In genomic region chr2:102055346-102055975, GRCh38 we compare ENCODE assay signal across 15 cellular contexts.
DNase-seq lines count a peak whose midpoint lies in the region; ATAC-seq and TF ChIP-seq lines count a peak whose summit lies in the region.
"Had no signal": no experiment of that assay in that cellular context is flagged by ENCODE, and none has a peak within 500 bp of the region (broad histone marks: within the 10 kb centered on the region; RNA-seq: fewer than 3 reads in every experiment).

No MANE protein-coding gene starts in this region.

- no peak overlapping the region for H3K4me3 Mint-ChIP-seq in naive thymus-derived CD4-positive, alpha-beta T cell
- H3K4me3 Mint-ChIP-seq: activated CD4-positive, alpha-beta T cell treated with anti-CD3 and anti-CD28 coated beads, Interleukin-2, amount 10 ng/mL, durations not matched to agents 24 days and 14 days; natural killer cell treated with Interleukin-12 subunit alpha and Interleukin-12 subunit beta and Interleukin-15 and Interleukin-18, amount 100 ng/mL, for 72 hours; stimulated activated naive CD8-positive, alpha-beta T cell treated with anti-CD3 and anti-CD28 coated beads, Interleukin-15, amount 100 ng/mL, for 72 hours had no signal

- no peaks in the 10 kb centered on the region for H3K36me3 Mint-ChIP-seq in naive thymus-derived CD4-positive, alpha-beta T cell
- H3K36me3 Mint-ChIP-seq: natural killer cell treated with Interleukin-12 subunit alpha and Interleukin-12 subunit beta and Interleukin-15 and Interleukin-18, amount 100 ng/mL, for 72 hours had no signal

- H3K27ac ChIP-seq in duodenal mucosa (ENCODE audit: low read depth, low read length): peak overlapping the region; percentile 15
- H3K27ac ChIP-seq in left lung: peak overlapping the region; percentile 43 to 67
- no peak overlapping the region for H3K27ac ChIP-seq in naive thymus-derived CD4-positive, alpha-beta T cell (ENCODE audit: low read depth, low read length)

- ATAC-seq in left lung (peak; percentile 41), HG03520 (IDR thresholded peaks at IDR 0.05; ENCODE audit: unreplicated experiment) (no peak)
- no peak for ATAC-seq in naive thymus-derived CD4-positive, alpha-beta T cell
- ATAC-seq: natural killer cell treated with Interleukin-12 subunit alpha and Interleukin-12 subunit beta and Interleukin-15 and Interleukin-18, amount 100 ng/mL, for 72 hours; stimulated activated naive CD8-positive, alpha-beta T cell treated with anti-CD3 and anti-CD28 coated beads, Interleukin-15, amount 100 ng/mL, for 72 hours had no signal

- no peak overlapping the region for H3K27ac Mint-ChIP-seq in naive thymus-derived CD4-positive, alpha-beta T cell
- H3K27ac Mint-ChIP-seq: activated CD4-positive, alpha-beta T cell treated with anti-CD3 and anti-CD28 coated beads, Interleukin-2, amount 10 ng/mL, durations not matched to agents 24 days and 14 days; natural killer cell treated with Interleukin-12 subunit alpha and Interleukin-12 subunit beta and Interleukin-15 and Interleukin-18, amount 100 ng/mL, for 72 hours; stimulated activated naive CD8-positive, alpha-beta T cell treated with anti-CD3 and anti-CD28 coated beads, Interleukin-15, amount 100 ng/mL, for 72 hours had no signal

- H3K36me3 ChIP-seq in duodenal mucosa (ENCODE audit: control insufficient read depth in 1 of 2, insufficient read depth in 2 of 2, low read length in 2 of 2) (no peaks in the 10 kb centered on the region), left lung (peaks cover 0 to 32% of the 10 kb centered on the region in 2 donors)
- no peaks in the 10 kb centered on the region for H3K36me3 ChIP-seq in naive thymus-derived CD4-positive, alpha-beta T cell (ENCODE audit: control insufficient read depth in 2 of 3, insufficient read depth in 3 of 3, low read length in 3 of 3)
- H3K36me3 ChIP-seq: MG63 had no signal

- H3K9me3 ChIP-seq in duodenal mucosa (ENCODE audit: control insufficient read depth in 1 of 2, low read length in 2 of 2) (no peaks in the 10 kb centered on the region), left lung (no peaks in the 10 kb centered on the region)
- H3K9me3 ChIP-seq in naive thymus-derived CD4-positive, alpha-beta T cell (ENCODE audit: control insufficient read depth in 2 of 3, low read length in 3 of 3): no peaks in the 10 kb centered on the region
- H3K9me3 ChIP-seq: MG63 had no signal

- peaks cover 3 to 9% (median 3%) of the 10 kb centered on the region in 7 donors for H3K4me1 Mint-ChIP-seq in naive thymus-derived CD4-positive, alpha-beta T cell
- H3K4me1 Mint-ChIP-seq: activated CD4-positive, alpha-beta T cell treated with anti-CD3 and anti-CD28 coated beads, Interleukin-2, amount 10 ng/mL, durations not matched to agents 24 days and 14 days had no signal

- no peak for TF ChIP-seq POLR2A in erythroblast (IDR thresholded peaks at IDR 0.05; ENCODE audit: low read length)

- H3K4me1 ChIP-seq in duodenal mucosa (ENCODE audit: control insufficient read depth in 1 of 2, insufficient read depth in 2 of 2, low read length in 2 of 2) (peaks cover 4 to 7% of the 10 kb centered on the region in 2 donors), left lung (peaks cover 34 to 46% of the 10 kb centered on the region in 2 donors)
- no peaks in the 10 kb centered on the region for H3K4me1 ChIP-seq in naive thymus-derived CD4-positive, alpha-beta T cell (ENCODE audit: control insufficient read depth in 2 of 2, insufficient read depth in 2 of 2, low read length in 2 of 2)

- DNase-seq in H4 (ENCODE audit: low spot score): peak; percentile 59
- DNase-seq in left lung: no peak
- peak; percentile 71 for DNase-seq in stromal cell of bone marrow (ENCODE audit: low read depth)
- no peak for DNase-seq in naive thymus-derived CD4-positive, alpha-beta T cell
- DNase-seq in stimulated activated naive CD4-positive, alpha-beta T cell treated with Interleukin-2 at 50 U/mL for 16 hours (lab: John Stamatoyannopoulos, UW): no peak
- DNase-seq in erythroblast (lab: John Stamatoyannopoulos, UW): no peak
- DNase-seq: activated CD4-positive, alpha-beta T cell treated with anti-CD3 and anti-CD28 coated beads, Interleukin-2, amount 10 ng/mL, durations not matched to agents 24 days and 14 days; amniotic stem cell; DMS153; MG63; NCI-H774; stimulated activated naive CD8-positive, alpha-beta T cell treated with anti-CD3 and anti-CD28 coated beads, Interleukin-15, amount 100 ng/mL, for 72 hours had no signal

- no peaks in the 10 kb centered on the region for H3K9me3 Mint-ChIP-seq in naive thymus-derived CD4-positive, alpha-beta T cell
- H3K9me3 Mint-ChIP-seq: activated CD4-positive, alpha-beta T cell treated with anti-CD3 and anti-CD28 coated beads, Interleukin-2, amount 10 ng/mL, durations not matched to agents 24 days and 14 days; natural killer cell treated with Interleukin-12 subunit alpha and Interleukin-12 subunit beta and Interleukin-15 and Interleukin-18, amount 100 ng/mL, for 72 hours had no signal

- POLR2A ChIA-PET in naive thymus-derived CD4-positive, alpha-beta T cell (lab: Charles Lee): no interaction called here

- no peak overlapping the region for H3K9ac ChIP-seq in duodenal mucosa (ENCODE audit: low read depth in 1 of 2, low read length in 2 of 2)

- no peak for TF ChIP-seq CTCF in left lung (IDR thresholded peaks at IDR 0.05)

- CTCF ChIA-PET in naive thymus-derived CD4-positive, alpha-beta T cell (lab: Charles Lee): interaction anchor here (0.6 to 0.7 kb wide), 2 partner anchors 9 to 64 kb away, joined by 3 read pairs; partner anchors contain the start of gene IL1R2

- H3K27me3 ChIP-seq in duodenal mucosa (ENCODE audit: control insufficient read depth in 1 of 2, insufficient read depth in 2 of 2, low read length in 2 of 2) (no peaks in the 10 kb centered on the region), left lung (no peaks in the 10 kb centered on the region)
- H3K27me3 ChIP-seq in naive thymus-derived CD4-positive, alpha-beta T cell (ENCODE audit: control insufficient read depth in 2 of 2, insufficient read depth in 2 of 2, low read length in 2 of 2): no peaks in the 10 kb centered on the region
- H3K27me3 ChIP-seq: MG63 had no signal

- intact Hi-C loops in left lung (cut with DNase I): no loop called here
- intact Hi-C loops in naive thymus-derived CD4-positive, alpha-beta T cell (cut with micrococcal nuclease): no loop called here

- H3K4me3 ChIP-seq in duodenal mucosa (ENCODE audit: low read depth in 1 of 2, low read length in 2 of 2) (no peak overlapping the region), left lung (no peak overlapping the region)
- no peak overlapping the region for H3K4me3 ChIP-seq in naive thymus-derived CD4-positive, alpha-beta T cell (ENCODE audit: low read length)
- H3K4me3 ChIP-seq: MG63 had no signal

- H3K27me3 Mint-ChIP-seq in naive thymus-derived CD4-positive, alpha-beta T cell: peaks cover 0 to 3% (median 0%) of the 10 kb centered on the region in 5 donors
- H3K27me3 Mint-ChIP-seq: stimulated activated naive CD8-positive, alpha-beta T cell treated with anti-CD3 and anti-CD28 coated beads, Interleukin-15, amount 100 ng/mL, for 72 hours had no signal

Comparison
In these comparisons a context has a peak if more than half of its experiments do, and no peak if none do; other contexts are left out.
1. DNase-seq: peak in H4 (single experiment) and stromal cell of bone marrow (single experiment); none in left lung (0 of 2), naive thymus-derived CD4-positive, alpha-beta T cell (0 of 9), stimulated activated naive CD4-positive, alpha-beta T cell treated with Interleukin-2 at 50 U/mL for 16 hours (single experiment) and erythroblast (0 of 2).